10 cellular contexts compared by ENCODE assay signal in genomic region chr10:89478085-89478738, GRCh38. TPM values are rescaled to one million over a fixed set of nuclear protein-coding genes. Genes with fewer than 3 reads are reported as not detected.
DNase-seq lines count a peak whose midpoint lies in the region; ATAC-seq and TF ChIP-seq lines count a peak whose summit lies in the region.
"Had no signal": no experiment of that assay in that cellular context is flagged by ENCODE, and none has a peak within 500 bp of the region (broad histone marks: within the 10 kb centered on the region; RNA-seq: fewer than 3 reads in every experiment).

No MANE protein-coding gene starts in this region.

- H2AFZ ChIP-seq in OCI-LY7 (ENCODE audit: low read length), result no peak overlapping the region
- no peak overlapping the region for H2AFZ ChIP-seq in hepatocyte

- H3K4me3 ChIP-seq in OCI-LY7 (ENCODE audit: low read depth, low read length, poor library complexity, severe bottlenecking) (no peak overlapping the region), hepatocyte (no peak overlapping the region), skeletal muscle satellite cell (ENCODE audit: low read length) (no peak overlapping the region), HAP-1 (no peak overlapping the region)
- H3K4me3 ChIP-seq: pancreas had no signal

- POLR2A ChIA-PET in OCI-LY7 (lab: Charles Lee), result interaction anchor here (0.6 kb wide), 1 partner anchor 87 kb away, joined by 3 read pairs; no protein-coding TSS in a partner anchor

- H3K27ac ChIP-seq in OCI-LY7 (ENCODE audit: low read depth, low read length, poor library complexity, severe bottlenecking) (no peak overlapping the region), hepatocyte (peak overlapping the region; percentile 83)

- H3K9ac ChIP-seq in skeletal muscle satellite cell (ENCODE audit: low read depth, low read length), result peak overlapping the region; percentile 9

- no peak for TF ChIP-seq CTCF in OCI-LY7 (conservative IDR thresholded peaks at IDR 0.05; ENCODE audit: low read length)
- TF ChIP-seq CTCF in hepatocyte (IDR thresholded peaks at IDR 0.05; ENCODE audit: poor library complexity), result peak; percentile 18

- no TSS peak for BruUV-seq in OCI-LY7 (replicated peaks; lab: Mats Ljungman, UMichigan)

- no peaks in the 10 kb centered on the region for H4K20me1 ChIP-seq in OCI-LY7 (ENCODE audit: insufficient read depth, low read length)
- no peaks in the 10 kb centered on the region for H4K20me1 ChIP-seq in hepatocyte (ENCODE audit: insufficient read depth, poor library complexity, severe bottlenecking)

- DNase-seq in OCI-LY7 (ENCODE audit: low spot score) (peak; percentile 14), hepatocyte (ENCODE audit: low spot score) (peak; percentile 64), SHP77 treated with DMSO at 0.1 percent for 48 hours (lab: John Stamatoyannopoulos, UW) (no peak), HT-29 (ENCODE audit: low spot score) (no peak), HAP-1 (ENCODE audit: low spot score in 2 of 2) (no peak)
- DNase-seq: activated naive CD8-positive, alpha-beta T cell treated with anti-CD3 and anti-CD28 coated beads for 36 hours; pancreas had no signal

- no peaks in the 10 kb centered on the region for H3K9me3 ChIP-seq in OCI-LY7 (ENCODE audit: low read length)
- H3K9me3 ChIP-seq in hepatocyte (ENCODE audit: low read depth), result no peaks in the 10 kb centered on the region
- no peaks in the 10 kb centered on the region for H3K9me3 ChIP-seq in skeletal muscle satellite cell (replicated peaks; ENCODE audit: low read length)
- no peaks in the 10 kb centered on the region for H3K9me3 ChIP-seq in HAP-1
- H3K9me3 ChIP-seq: pancreas had no signal

- H3K36me3 ChIP-seq in OCI-LY7 (ENCODE audit: insufficient read depth, low read length), result no peaks in the 10 kb centered on the region
- no peaks in the 10 kb centered on the region for H3K36me3 ChIP-seq in hepatocyte (replicated peaks; ENCODE audit: insufficient read depth, low read depth)
- no peaks in the 10 kb centered on the region for H3K36me3 ChIP-seq in skeletal muscle satellite cell (ENCODE audit: insufficient read depth, low read length)
- no peaks in the 10 kb centered on the region for H3K36me3 ChIP-seq in HAP-1 (replicated peaks)
- H3K36me3 ChIP-seq: pancreas had no signal

- intact Hi-C loops in OCI-LY7 (cut with micrococcal nuclease; ENCODE audit: unreplicated experiment), result no loop called here

- in situ Hi-C loops in HAP-1 (cut with MboI; ENCODE audit: low sequenced_read_pairs), result no loop called here

- CTCF ChIA-PET in OCI-LY7 (lab: Charles Lee; ENCODE audit: unreplicated experiment), result no interaction called here

- H3K9me2 ChIP-seq in OCI-LY7 (ENCODE audit: insufficient read depth, low read length), result no peaks in the 10 kb centered on the region
- no peaks in the 10 kb centered on the region for H3K9me2 ChIP-seq in hepatocyte (replicated peaks; ENCODE audit: insufficient read depth)

- WGBS in hepatocyte (ENCODE audit: low lambda C conversion rate, missing lambda C conversion rate), result 57% methylated on average over 4 of the region's 4 CpGs

- H3K79me2 ChIP-seq in OCI-LY7 (ENCODE audit: insufficient read depth, low read depth, low read length), result no peaks in the 10 kb centered on the region
- H3K79me2 ChIP-seq in hepatocyte, result no peaks in the 10 kb centered on the region

- no peaks in the 10 kb centered on the region for H3K4me1 ChIP-seq in OCI-LY7 (ENCODE audit: insufficient read depth, low read length, poor library complexity, severe bottlenecking)
- peaks cover 62% of the 10 kb centered on the region for H3K4me1 ChIP-seq in hepatocyte (ENCODE audit: insufficient read depth)
- H3K4me1 ChIP-seq in skeletal muscle satellite cell (ENCODE audit: control insufficient read depth, insufficient read depth, low read length), result peaks cover 69% of the 10 kb centered on the region
- peaks cover 19% of the 10 kb centered on the region for H3K4me1 ChIP-seq in HAP-1

- H3K27me3 ChIP-seq in hepatocyte (no peaks in the 10 kb centered on the region), skeletal muscle satellite cell (ENCODE audit: control insufficient read depth, insufficient read depth, low read length) (no peaks in the 10 kb centered on the region), HAP-1 (ENCODE audit: low read depth) (no peaks in the 10 kb centered on the region)
- H3K27me3 ChIP-seq: pancreas had no signal

- no peak overlapping the region for H3K4me2 ChIP-seq in OCI-LY7 (ENCODE audit: low read length)
- H3K4me2 ChIP-seq in hepatocyte, result peak overlapping the region; percentile 23
- H3K4me2 ChIP-seq in skeletal muscle satellite cell (ENCODE audit: low read length), result no peak overlapping the region

- peak; percentile 69 for ATAC-seq in GM19351 (IDR thresholded peaks at IDR 0.05; ENCODE audit: unreplicated experiment)
- ATAC-seq in HG02623 (IDR thresholded peaks at IDR 0.05; ENCODE audit: unreplicated experiment), result no peak

RNA-seq across cellular contexts. Expression of gene SLC16A12, which starts 57.2 kb away (rescaled TPM):
- not detected in 2 replicates for total RNA-seq in OCI-LY7 (2014; rRNA removed; shearing (Covaris generic))
- total RNA-seq in OCI-LY7 (2022) (not detected in 2 replicates), hepatocyte (5.7 and 7.7 TPM in 2 replicates)
- 2.4 and 5.9 TPM in 2 replicates for polyA plus RNA-seq in hepatocyte
- 0.22 and 0.51 TPM in 2 replicates for total RNA-seq in skeletal muscle satellite cell (2012; rRNA removed)
- 0.03 and 0.18 TPM in 2 replicates for total RNA-seq in HT-29 (2014; rRNA removed; shearing (Covaris generic))
- total RNA-seq: activated naive CD8-positive, alpha-beta T cell treated with anti-CD3 and anti-CD28 coated beads for 36 hours had no signal

Comparison
In these comparisons a context has a peak if more than half of its experiments do, and no peak if none do; other contexts are left out.
1. DNase-seq: peak in OCI-LY7 (single experiment) and hepatocyte (single experiment); none in SHP77 treated with DMSO at 0.1 percent for 48 hours (single experiment), HT-29 (single experiment) and HAP-1 (0 of 2).